Comparison of ENCODE assay signal across 8 cellular contexts in the genomic region with DNA sequence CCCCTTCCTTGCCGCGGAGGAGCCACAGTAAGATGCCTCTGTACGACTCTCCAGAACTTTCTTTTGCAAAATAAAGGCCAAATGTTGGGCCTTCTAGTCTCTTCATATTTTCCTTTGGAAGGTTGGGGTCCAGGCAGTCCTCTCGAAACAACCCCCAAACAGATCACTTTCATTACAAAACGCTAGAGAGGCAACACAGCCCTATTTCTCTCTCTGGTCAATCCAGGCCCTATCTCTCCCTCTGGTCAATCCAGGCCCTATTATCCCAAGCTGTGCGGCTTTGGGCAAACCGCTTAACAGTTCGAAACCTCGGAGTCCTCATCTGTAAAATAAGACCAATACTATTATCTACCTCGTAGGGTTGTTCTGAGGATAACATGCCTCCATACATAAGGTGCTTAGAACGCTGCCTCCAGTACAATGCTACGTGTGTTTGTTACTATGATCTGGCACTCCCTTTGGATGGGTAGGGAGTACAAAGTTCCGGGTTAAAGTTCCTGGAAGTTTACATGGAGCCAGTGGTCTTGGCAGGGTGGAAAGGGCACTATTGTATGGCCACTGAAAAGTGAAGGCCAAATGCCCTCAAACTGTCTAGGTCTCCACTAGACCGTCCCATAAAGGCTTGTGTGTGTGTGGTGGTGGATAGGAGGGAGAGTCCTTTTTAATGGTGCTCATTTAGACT.
DNase-seq lines count a peak whose midpoint lies in the region; ATAC-seq and TF ChIP-seq lines count a peak whose summit lies in the region.

No MANE protein-coding gene starts in this region.

- no peaks in the 10 kb centered on the region for H3K9me3 ChIP-seq in cardiac muscle cell (ENCODE audit: low read depth)
- no peaks in the 10 kb centered on the region for H3K9me3 ChIP-seq in adrenal gland (replicated peaks in 1 of 3)

- H3K4me1 ChIP-seq in cardiac muscle cell (ENCODE audit: low read depth) (peaks cover 33% of the 10 kb centered on the region), adrenal gland (replicated peaks in 1 of 2) (peaks cover 22 to 36% of the 10 kb centered on the region in 2 donors), urinary bladder (ENCODE audit: insufficient read depth) (no peaks in the 10 kb centered on the region)

- H3K4me1 Mint-ChIP-seq in mesothelial cell of epicardium (peaks cover 46% of the 10 kb centered on the region), chondrocyte (ENCODE audit: low read depth) (peaks cover 39% of the 10 kb centered on the region)

- H3K27ac ChIP-seq in cardiac muscle cell = no peak overlapping the region
- H3K27ac ChIP-seq in adrenal gland = peak overlapping the region in 4 of 5 donors; percentile 76 to 99 (median 96)
- H3K27ac ChIP-seq in urinary bladder (ENCODE audit: low read depth) = peak overlapping the region; percentile 50

- no peaks in the 10 kb centered on the region for H3K27me3 Mint-ChIP-seq in mesothelial cell of epicardium (ENCODE audit: low read depth)
- H3K27me3 Mint-ChIP-seq in chondrocyte (ENCODE audit: low read depth) = no peaks in the 10 kb centered on the region

- H3K36me3 Mint-ChIP-seq in mesothelial cell of epicardium (no peaks in the 10 kb centered on the region), chondrocyte (ENCODE audit: low read depth) (no peaks in the 10 kb centered on the region)

- no peaks in the 10 kb centered on the region for H3K36me3 ChIP-seq in cardiac muscle cell
- no peaks in the 10 kb centered on the region for H3K36me3 ChIP-seq in adrenal gland (replicated peaks in 1 of 2)
- no peaks in the 10 kb centered on the region for H3K36me3 ChIP-seq in urinary bladder (ENCODE audit: insufficient read depth)

- H3K4me3 Mint-ChIP-seq in mesothelial cell of epicardium (peak overlapping the region; percentile 54), chondrocyte (ENCODE audit: unreplicated experiment) (no peak overlapping the region)

- H3K27me3 ChIP-seq in cardiac muscle cell (no peaks in the 10 kb centered on the region), adrenal gland (peaks cover 23% of the 10 kb centered on the region)

- H3K4me3 ChIP-seq in cardiac muscle cell (peak overlapping the region; percentile 26), adrenal gland (no peak overlapping the region), urinary bladder (ENCODE audit: low read depth, low read length) (peak overlapping the region; percentile 28)

- 52 to 89% (median 77%) methylated on average over 11 to 14 of the region's 14 CpGs for whole genome bisulfite sequencing in adrenal gland, 4 donors
- WGBS in urinary bladder = 85% methylated on average over 14 of the region's 14 CpGs

- no peak for TF ChIP-seq POLR2A in adrenal gland (IDR thresholded peaks at IDR 0.05)

- no peak for DNase-seq in cardiac muscle cell (ENCODE audit: low read depth in 1 of 2, low spot score in 1 of 2)
- no peak for DNase-seq in Right ventricle myocardium superior
- DNase-seq in adrenal gland = no peak
- DNase-seq in mesothelial cell of epicardium (ENCODE audit: low spot score in 2 of 2, unreplicated experiment in 2 of 2) = no peak
- DNase-seq in AG08396 (ENCODE audit: low spot score) = no peak
- no peak for DNase-seq in chondrocyte (ENCODE audit: low spot score)

- H3K9me3 Mint-ChIP-seq in mesothelial cell of epicardium = peaks cover 2% of the 10 kb centered on the region
- no peaks in the 10 kb centered on the region for H3K9me3 Mint-ChIP-seq in chondrocyte (ENCODE audit: low read depth)

- H3K27ac Mint-ChIP-seq in mesothelial cell of epicardium = peak overlapping the region; percentile 98
- no peak overlapping the region for H3K27ac Mint-ChIP-seq in chondrocyte (ENCODE audit: unreplicated experiment)

- TF ChIP-seq CTCF in cardiac muscle cell (IDR thresholded peaks at IDR 0.05; ENCODE audit: low read depth, low read length) (no peak), adrenal gland (IDR thresholded peaks at IDR 0.05) (no peak), mesothelial cell of epicardium (IDR thresholded peaks at IDR 0.05; ENCODE audit: unreplicated experiment) (no peak), chondrocyte (IDR thresholded peaks at IDR 0.05) (no peak)

- intact Hi-C loops in Right ventricle myocardium superior (cut with DNase I) = loop anchor here (2.0 kb wide), 1 partner anchor 64 kb away; no protein-coding TSS in a partner anchor
- intact Hi-C loops in adrenal gland (cut with DNase I) = loop anchor here (5.0 to 10.0 kb wide), 5 partner anchors 71 to 358 kb away; no protein-coding TSS in a partner anchor

- no peak for ATAC-seq in Right ventricle myocardium superior (ENCODE audit: poor library complexity)
- no peak for ATAC-seq in HG03354 (IDR thresholded peaks at IDR 0.05; ENCODE audit: poor library complexity, severe bottlenecking, unreplicated experiment)

Comparison
In these comparisons a context has a peak if more than half of its experiments do, and no peak if none do; other contexts are left out.
1. H3K4me3 ChIP-seq: peak in cardiac muscle cell (single experiment) and urinary bladder (single experiment); none in adrenal gland (0 of 4).